31 cellular contexts compared by ENCODE assay signal in genomic region chr2:51697095-51697494, GRCh38.
DNase-seq lines count a peak whose midpoint lies in the region; ATAC-seq and TF ChIP-seq lines count a peak whose summit lies in the region.
"Had no signal": no experiment of that assay in that cellular context is flagged by ENCODE, and none has a peak within 500 bp of the region (broad histone marks: within the 10 kb centered on the region; RNA-seq: fewer than 3 reads in every experiment).

No MANE protein-coding gene starts in this region.

- no peak overlapping the region for H3K4me3 Mint-ChIP-seq in T-cell
- H3K4me3 Mint-ChIP-seq: activated CD8-positive, alpha-beta T cell treated with anti-CD3 and anti-CD28 coated beads for 36 hours; activated naive CD8-positive, alpha-beta T cell treated with anti-CD3 and anti-CD28 coated beads for 36 hours; CD4-positive, alpha-beta memory T cell; central memory CD8-positive, alpha-beta T cell; neural progenitor cell had no signal

- H3K27me3 Mint-ChIP-seq in T-cell, result no peaks in the 10 kb centered on the region
- H3K27me3 Mint-ChIP-seq: activated CD8-positive, alpha-beta T cell treated with anti-CD3 and anti-CD28 coated beads for 36 hours; activated naive CD8-positive, alpha-beta T cell treated with anti-CD3 and anti-CD28 coated beads for 36 hours; CD4-positive, alpha-beta memory T cell; central memory CD8-positive, alpha-beta T cell had no signal

- 35% methylated on average over 5 of the region's 5 CpGs for WGBS in liver

- H3K36me3 ChIP-seq in liver (ENCODE audit: control insufficient read depth in 4 of 4, insufficient read depth in 3 of 4, low read depth in 1 of 4, low read length in 3 of 4) (no peaks in the 10 kb centered on the region), breast epithelium (no peaks in the 10 kb centered on the region)
- H3K36me3 ChIP-seq: neural progenitor cell, thoracic aorta had no signal

- H3K27ac Mint-ChIP-seq in T-cell, result no peak overlapping the region
- H3K27ac Mint-ChIP-seq: activated CD8-positive, alpha-beta T cell treated with anti-CD3 and anti-CD28 coated beads for 36 hours; activated naive CD8-positive, alpha-beta T cell treated with anti-CD3 and anti-CD28 coated beads for 36 hours; neural progenitor cell had no signal

- in situ Hi-C loops in ACHN (cut with HindIII; ENCODE audit: low pct_ligation_motif_present, low pct_unique_long_range_greater_than_20kb, low sequenced_read_pairs), result no loop called here

- no peak for TF ChIP-seq POLR2A in breast epithelium (IDR thresholded peaks at IDR 0.05)

- H3K27ac ChIP-seq in liver (ENCODE audit: low read depth in 1 of 2, low read length in 2 of 2), result peak overlapping the region in 1 of 2 donors; percentile 50
- H3K27ac ChIP-seq in breast epithelium, result no peak overlapping the region
- H3K27ac ChIP-seq: dorsolateral prefrontal cortex, neural progenitor cell, thoracic aorta had no signal

- H3K27me3 ChIP-seq in liver (ENCODE audit: control insufficient read depth in 4 of 4, insufficient read depth in 4 of 4, low read length in 3 of 4) (no peaks in the 10 kb centered on the region), breast epithelium (no peaks in the 10 kb centered on the region)
- H3K27me3 ChIP-seq: dorsolateral prefrontal cortex, neural progenitor cell had no signal

- no peak for TF ChIP-seq RAD21 in liver (IDR thresholded peaks at IDR 0.05)

- intact Hi-C loops in breast epithelium (cut with DNase I; ENCODE audit: low total_unique reads), result no loop called here

- H3K4me3 ChIP-seq in choroid plexus epithelial cell (ENCODE audit: low read depth, low read length), result no peak overlapping the region
- H3K4me3 ChIP-seq in liver (ENCODE audit: low read depth in 1 of 3, low read length in 3 of 3), result no peak overlapping the region
- H3K4me3 ChIP-seq in breast epithelium, result no peak overlapping the region
- H3K4me3 ChIP-seq: dorsolateral prefrontal cortex, neural progenitor cell, thoracic aorta had no signal

- H3K9me3 ChIP-seq in liver (ENCODE audit: control insufficient read depth in 4 of 4, low read length in 3 of 4) (no peaks in the 10 kb centered on the region), breast epithelium (no peaks in the 10 kb centered on the region)
- H3K9me3 ChIP-seq: SK-N-SH, thoracic aorta had no signal

- TF ChIP-seq CTCF in choroid plexus epithelial cell (conservative IDR thresholded peaks at IDR 0.05; ENCODE audit: low read depth, low read length) (no peak), liver (IDR thresholded peaks at IDR 0.05; ENCODE audit: low read depth, low read length, missing input control) (no peak), breast epithelium (IDR thresholded peaks at IDR 0.05) (no peak)

- no peaks in the 10 kb centered on the region for H3K4me1 Mint-ChIP-seq in T-cell
- H3K4me1 Mint-ChIP-seq: activated naive CD8-positive, alpha-beta T cell treated with anti-CD3 and anti-CD28 coated beads for 36 hours; CD4-positive, alpha-beta memory T cell; central memory CD8-positive, alpha-beta T cell; neural progenitor cell had no signal

- peaks cover 7 to 10% (median 7%) of the 10 kb centered on the region in 3 donors for H3K9me3 Mint-ChIP-seq in T-cell
- H3K9me3 Mint-ChIP-seq: activated naive CD8-positive, alpha-beta T cell treated with anti-CD3 and anti-CD28 coated beads for 36 hours; neural progenitor cell had no signal

- DNase-seq in ACHN (peak; percentile 44), choroid plexus epithelial cell (ENCODE audit: low read depth) (peak; percentile 12), T-cell (no peak), hypothalamus (lab: John Stamatoyannopoulos, UW) (no peak), breast epithelium (ENCODE audit: low spot score in 2 of 2) (no peak)
- DNase-seq: activated CD4-positive, CD25-positive, alpha-beta regulatory T cell treated with anti-CD3 and anti-CD28 coated beads, Interleukin-2, amount 50 U/mL, for 72 hours; activated CD8-positive, alpha-beta T cell treated with anti-CD3 and anti-CD28 coated beads for 36 hours; activated effector memory CD4-positive, alpha-beta T cell treated with Interleukin-2 at 50 U/mL for 16 hours; activated naive CD8-positive, alpha-beta T cell treated with anti-CD3 and anti-CD28 coated beads for 36 hours; activated T-cell treated with anti-CD3 and anti-CD28 coated beads for 4 hours; aorta; CD4-positive, alpha-beta memory T cell; DMS153; dorsolateral prefrontal cortex; GOT3; IMR-90; islet precursor cell; mammary epithelial cell; NCI-H1694; NCI-H2171; NCI-H524; PC-3; SK-N-SH; stimulated activated naive CD8-positive, alpha-beta T cell treated with anti-CD3 and anti-CD28 coated beads, Interleukin-15, Interleukin-2, amounts not matched to agents 100 U/mL and 50 U/mL, for 24 hours; T-helper 2 cell had no signal

- POLR2A ChIA-PET in T-cell (lab: Charles Lee), result no interaction called here

- CTCF ChIA-PET in T-cell (lab: Charles Lee), result no interaction called here

- peak; percentile 47 for ATAC-seq in GM21619 (IDR thresholded peaks at IDR 0.05; ENCODE audit: unreplicated experiment)
- ATAC-seq in T-cell (replicated peaks in 1 of 4), result no peak
- ATAC-seq in HG02610 (IDR thresholded peaks at IDR 0.05; ENCODE audit: unreplicated experiment), result no peak
- ATAC-seq: activated CD8-positive, alpha-beta T cell treated with anti-CD3 and anti-CD28 coated beads for 36 hours; PC-3; stimulated activated naive CD8-positive, alpha-beta T cell treated with anti-CD3 and anti-CD28 coated beads, Interleukin-15, Interleukin-2, amounts not matched to agents 100 U/mL and 50 U/mL, for 24 hours had no signal

- peak overlapping the region in 1 of 2 donors; percentile 53 for H3K9ac ChIP-seq in liver (ENCODE audit: low read depth in 1 of 2, low read length in 2 of 2)
- H3K9ac ChIP-seq: neural progenitor cell, SK-N-SH had no signal

- H3K4me1 ChIP-seq in liver (ENCODE audit: control insufficient read depth in 4 of 4, insufficient read depth in 4 of 4, low read length in 3 of 4) (peaks cover 0 to 7% (median 3%) of the 10 kb centered on the region in 4 donors), breast epithelium (no peaks in the 10 kb centered on the region)
- H3K4me1 ChIP-seq: neural progenitor cell had no signal

- H3K36me3 Mint-ChIP-seq in T-cell, result no peaks in the 10 kb centered on the region
- H3K36me3 Mint-ChIP-seq: activated naive CD8-positive, alpha-beta T cell treated with anti-CD3 and anti-CD28 coated beads for 36 hours; CD4-positive, alpha-beta memory T cell; neural progenitor cell had no signal

TF ChIP-seq in liver, 16 proteins besides CTCF, POLR2A, EP300 and RAD21 (continues in another document):
- TF ChIP-seq NR2F2 (IDR thresholded peaks at IDR 0.05), result no peak
- TF ChIP-seq GABPA (IDR thresholded peaks at IDR 0.05 in 1 of 2, conservative IDR thresholded peaks at IDR 0.05 in 1 of 2), result no peak
- TF ChIP-seq HNF4A (conservative IDR thresholded peaks at IDR 0.05), result peak; percentile 8 to 22
- no peak for TF ChIP-seq REST (IDR thresholded peaks at IDR 0.05)
- peak; percentile 36 for TF ChIP-seq SP1 (IDR thresholded peaks at IDR 0.05)
- no peak for TF ChIP-seq MAX (IDR thresholded peaks at IDR 0.05)
- no peak for TF ChIP-seq ZBTB33 (IDR thresholded peaks at IDR 0.05)
- TF ChIP-seq YY1 (IDR thresholded peaks at IDR 0.05), result no peak
- TF ChIP-seq FOXA2 (IDR thresholded peaks at IDR 0.05), result no peak
- no peak for TF ChIP-seq TAF1 (conservative IDR thresholded peaks at IDR 0.05)
- TF ChIP-seq EGR1 (IDR thresholded peaks at IDR 0.05; ENCODE audit: low read depth in 2 of 2), result no peak
- TF ChIP-seq FOXA1 (IDR thresholded peaks at IDR 0.05), result no peak
- TF ChIP-seq JUND (IDR thresholded peaks at IDR 0.05), result peak in 1 of 2 donors; percentile 8
- no peak for TF ChIP-seq HNF4G (IDR thresholded peaks at IDR 0.05)

Comparison
In these comparisons a context has a peak if more than half of its experiments do, and no peak if none do; other contexts are left out.
1. DNase-seq: peak in ACHN (single experiment) and choroid plexus epithelial cell (single experiment); none in T-cell (0 of 34), hypothalamus (0 of 51) and breast epithelium (0 of 2).